Comparison of ENCODE assay signal across 17 cellular contexts in the genomic region with DNA sequence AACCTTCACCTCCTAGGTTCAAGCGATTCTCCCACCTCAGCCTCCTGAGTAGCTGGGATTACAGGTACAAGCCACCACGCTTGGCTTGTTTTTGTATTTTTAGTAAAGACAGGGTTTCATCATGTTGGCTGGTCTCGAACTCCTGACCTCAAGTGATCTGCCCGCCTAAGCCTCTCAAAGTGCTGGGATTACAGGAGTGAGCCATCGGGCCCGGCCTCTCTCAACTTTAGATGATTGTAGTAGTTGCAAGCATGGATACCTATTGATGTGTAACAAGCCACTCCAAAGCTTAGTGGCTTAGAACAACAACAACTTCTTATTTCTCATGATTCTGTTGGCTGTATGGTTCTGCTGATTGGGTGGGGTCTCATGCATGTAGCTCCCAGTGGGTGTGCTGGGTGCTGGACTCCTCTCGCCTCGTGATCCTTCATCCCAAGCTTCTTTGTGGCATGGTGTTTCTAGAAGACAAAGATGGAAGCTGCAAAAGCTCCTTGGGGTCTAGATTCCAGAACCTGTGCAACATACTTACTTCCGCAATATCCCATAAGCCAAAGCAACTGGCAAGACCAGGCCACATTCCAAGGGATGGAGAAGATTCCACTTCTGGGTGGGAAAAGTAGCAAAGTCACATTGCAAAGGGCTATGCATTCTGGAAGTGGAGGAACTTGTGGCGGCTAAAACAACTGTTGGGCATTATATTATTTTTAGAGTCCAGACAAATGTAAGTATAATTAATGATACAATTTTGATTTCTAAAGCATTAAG.
"Had no signal": no experiment of that assay in that cellular context is flagged by ENCODE, and none has a peak within 500 bp of the region (broad histone marks: within the 10 kb centered on the region; RNA-seq: fewer than 3 reads in every experiment).

No MANE protein-coding gene starts in this region.

- DNase-seq: effector memory CD4-positive, alpha-beta T cell; esophagus squamous epithelium; foreskin keratinocyte; immature natural killer cell; kidney; left cardiac atrium; left ventricle myocardium superior; mesenchymal stem cell; midbrain; naive B cell; stimulated activated CD4-positive, alpha-beta T cell treated with anti-CD3 and anti-CD28 coated beads, Interleukin-2, amount 100 ng/mL, for 24 hours; stimulated activated CD4-positive, alpha-beta T cell treated with anti-CD3 and anti-CD28 coated beads, Interleukin-4, amount 100 ng/mL, for 4 hours; stimulated activated naive B cell treated with anti-CD40 and anti-IgM and Interleukin-4, amounts not matched to agents 10 μg/mL and 1 μg/mL and 100 μg/mL, for 72 hours; stomach; substantia nigra; upper lobe of left lung; uterus had no signal

- H3K9me3 Mint-ChIP-seq: immature natural killer cell, naive B cell had no signal

- H3K4me1 Mint-ChIP-seq: immature natural killer cell; naive B cell; stimulated activated naive B cell treated with anti-CD40 and anti-IgM and Interleukin-4, amounts not matched to agents 10 μg/mL and 1 μg/mL and 100 μg/mL, for 72 hours had no signal

- H3K4me3 Mint-ChIP-seq: immature natural killer cell; naive B cell; stimulated activated naive B cell treated with anti-CD40 and anti-IgM and Interleukin-4, amounts not matched to agents 10 μg/mL and 1 μg/mL and 100 μg/mL, for 72 hours had no signal

- H3K27ac Mint-ChIP-seq: immature natural killer cell; naive B cell; stimulated activated naive B cell treated with anti-CD40 and anti-IgM and Interleukin-4, amounts not matched to agents 10 μg/mL and 1 μg/mL and 100 μg/mL, for 72 hours had no signal

- ATAC-seq: foreskin keratinocyte; left cardiac atrium; left ventricle myocardium superior; stimulated activated naive B cell treated with anti-CD40 and anti-IgM and Interleukin-4, amounts not matched to agents 10 μg/mL and 1 μg/mL and 100 μg/mL, for 72 hours had no signal

- H3K36me3 Mint-ChIP-seq: immature natural killer cell; naive B cell; stimulated activated naive B cell treated with anti-CD40 and anti-IgM and Interleukin-4, amounts not matched to agents 10 μg/mL and 1 μg/mL and 100 μg/mL, for 72 hours had no signal
